8 cellular contexts compared by ENCODE assay signal in the genomic region with DNA sequence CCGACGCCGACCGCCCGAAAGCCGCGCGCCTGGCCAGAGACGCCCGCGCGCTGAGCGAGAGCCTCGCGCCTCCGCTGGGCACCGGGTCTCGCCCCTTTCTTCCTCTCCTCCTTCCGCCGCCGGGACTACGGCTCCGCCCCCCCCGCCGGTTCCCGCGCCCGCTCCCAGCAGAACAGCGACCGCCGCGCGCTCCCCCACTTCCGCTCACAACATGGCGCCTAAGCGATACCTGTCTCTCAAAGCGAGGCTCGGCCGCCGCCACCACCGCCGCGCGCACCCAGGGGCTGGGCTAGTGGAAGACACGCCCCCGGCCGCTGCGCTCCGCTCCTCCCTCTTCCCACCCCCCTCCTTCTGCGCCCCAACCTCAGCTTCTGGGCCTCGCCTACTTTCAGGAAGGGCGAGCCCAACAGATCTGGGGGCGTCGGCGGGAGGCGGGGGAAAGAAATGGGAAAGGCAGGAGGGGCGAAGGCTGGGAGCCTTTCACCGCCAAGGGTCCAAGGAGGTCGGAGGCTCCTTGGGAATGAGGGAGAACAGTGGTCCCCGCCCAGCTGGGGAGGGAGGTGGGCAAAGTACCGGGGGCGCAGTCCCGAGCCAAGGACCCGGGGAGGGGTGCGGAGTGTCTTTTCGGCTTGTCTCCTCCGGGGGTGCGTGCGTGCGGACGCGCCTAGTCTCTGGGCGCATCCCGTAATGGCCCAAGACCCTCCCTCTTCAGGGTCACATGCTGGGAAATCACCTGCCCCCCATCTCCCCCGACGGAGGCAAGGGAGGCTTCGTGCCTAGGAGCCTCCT. TPM values are rescaled to one million over a fixed set of nuclear protein-coding genes. Genes with fewer than 3 reads are reported as not detected.
DNase-seq lines count a peak whose midpoint lies in the region; ATAC-seq and TF ChIP-seq lines count a peak whose summit lies in the region.

Gene RPS6KA3, minus strand, starts transcription at position 100 of the 789 bp plus-strand sequence. CDS start 277 bp downstream, outside the sequence.

- peak within 1 kb of the TSS; percentile 75 for H3K4me3 ChIP-seq in AG10803 (ENCODE audit: low read length)
- peak within 1 kb of the TSS; percentile 59 for H3K4me3 ChIP-seq in kidney epithelial cell (ENCODE audit: low read depth, low read length)

- TF ChIP-seq CTCF in AG10803 (conservative IDR thresholded peaks at IDR 0.05; ENCODE audit: low read length) (no peak), kidney epithelial cell (IDR thresholded peaks at IDR 0.05; ENCODE audit: insufficient read depth, low read length, poor library complexity, severe bottlenecking) (no peak)

- peak; percentile 84 for DNase-seq in AG10803 (ENCODE audit: low read depth)
- peak; percentile 57 to 82 for DNase-seq in NCI-H446 (lab: John Stamatoyannopoulos, UW)
- DNase-seq in activated CD4-positive, alpha-beta T cell treated with anti-CD3 and anti-CD28 coated beads for 1 hour: peak; percentile 87
- peak; percentile 88 for DNase-seq in cerebellum (ENCODE audit: low spot score)
- DNase-seq in kidney epithelial cell (ENCODE audit: low read depth): peak; percentile 23
- DNase-seq in stimulated activated CD4-positive, alpha-beta T cell treated with anti-CD3 and anti-CD28 coated beads, Interleukin-15, amount 100 ng/mL, for 24 hours: peak; percentile 90

- no peaks in the 10 kb centered on the region for H3K36me3 ChIP-seq in kidney epithelial cell (ENCODE audit: control insufficient read depth, insufficient read depth, low read length)

- ATAC-seq in GM19025 (IDR thresholded peaks at IDR 0.05; ENCODE audit: low read depth, unreplicated experiment) (peak; percentile 80), HG03196 (IDR thresholded peaks at IDR 0.05; ENCODE audit: unreplicated experiment) (peak; percentile 81)

- H3K27me3 ChIP-seq in kidney epithelial cell (ENCODE audit: control insufficient read depth, insufficient read depth, low read length): no peaks in the 10 kb centered on the region

RNA-seq across cellular contexts. Expression of gene RPS6KA3, which starts in this region (rescaled TPM):
- 35.1 TPM for total RNA-seq in cerebellum
- total RNA-seq in kidney epithelial cell: 25.3 and 26.6 TPM in 2 replicates

Comparison
In these comparisons a context has a peak if more than half of its experiments do, and no peak if none do; other contexts are left out.
1. Peak in every context shown above with its lines: DNase-seq, ATAC-seq and H3K4me3 ChIP-seq.
2. DNase-seq: peak in every context shown above with its lines; median percentile 90 in stimulated activated CD4-positive, alpha-beta T cell treated with anti-CD3 and anti-CD28 coated beads, Interleukin-15, amount 100 ng/mL, for 24 hours; 88 in cerebellum; 87 in activated CD4-positive, alpha-beta T cell treated with anti-CD3 and anti-CD28 coated beads for 1 hour; 84 in AG10803; 70 in NCI-H446; 23 in kidney epithelial cell.